ENCODE assay signal across 8 cellular contexts in the genomic region with DNA sequence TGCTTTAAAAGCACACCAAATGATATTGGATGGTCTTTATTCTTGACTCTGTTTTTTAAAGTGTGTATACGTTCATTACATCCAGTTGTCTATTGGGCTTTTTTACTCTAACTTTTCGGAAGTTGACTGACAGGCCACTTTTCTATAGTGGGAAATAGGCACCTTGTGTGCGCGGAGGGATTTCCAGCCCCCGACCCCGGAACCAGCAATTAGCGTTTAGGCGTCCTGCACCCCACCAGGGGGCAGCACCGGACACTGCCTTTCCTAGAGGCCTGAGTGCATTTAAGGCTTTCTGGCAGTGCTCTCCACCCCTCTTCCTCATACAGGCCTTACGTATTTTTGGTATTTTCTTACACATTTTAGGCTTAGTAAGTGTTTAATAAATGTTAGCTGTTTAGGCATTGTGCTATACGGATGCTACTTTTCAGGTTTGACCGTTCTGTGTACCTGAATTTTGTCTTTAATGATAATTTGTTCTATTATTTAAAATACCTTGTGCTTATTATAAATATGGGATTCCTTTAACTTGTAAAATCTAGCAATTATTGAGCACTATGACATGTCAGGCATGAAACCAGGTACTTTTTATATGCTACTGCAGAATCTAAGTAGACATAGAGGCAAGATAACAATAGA.
DNase-seq lines count a peak whose midpoint lies in the region; ATAC-seq and TF ChIP-seq lines count a peak whose summit lies in the region.

No MANE protein-coding gene starts in this region.

- POLR2A ChIA-PET in GM10248 (lab: Yijun Ruan, JAX) (no interaction called here), activated B cell treated with CpG ODN at 0.5 μM for 24 hours (lab: Charles Lee) (no interaction called here)

- H3K9me3 Mint-ChIP-seq in activated B cell treated with CpG ODN at 0.5 μM for 24 hours: no peaks in the 10 kb centered on the region
- H3K9me3 Mint-ChIP-seq in central memory CD8-positive, alpha-beta T cell: no peaks in the 10 kb centered on the region

- H3K4me3 Mint-ChIP-seq in activated B cell treated with CpG ODN at 0.5 μM for 24 hours: no peak overlapping the region
- H3K4me3 Mint-ChIP-seq in central memory CD8-positive, alpha-beta T cell: no peak overlapping the region

- intact Hi-C loops in activated B cell treated with CpG ODN at 0.5 μM for 24 hours (cut with micrococcal nuclease): loop anchor here (1.0 to 2.0 kb wide), 2 partner anchors 560 to 1415 kb away; no protein-coding TSS in a partner anchor

- CTCF ChIA-PET in GM10248 (lab: Yijun Ruan, JAX) (interaction anchor here (0.7 to 1.2 kb wide), 3 partner anchors 9 to 1702 kb away, joined by 3 read pairs; no protein-coding TSS in a partner anchor), activated B cell treated with CpG ODN at 0.5 μM for 24 hours (lab: Charles Lee) (interaction anchor here (3.8 kb wide), 1 partner anchor 1415 kb away, joined by 23 read pairs; the partner anchor contains the start of gene TENT5A)

- peak; percentile 46 for DNase-seq in GM10248 (ENCODE audit: extremely low spot score)
- peak; percentile 58 for DNase-seq in activated B cell treated with CpG ODN at 0.5 μM for 24 hours
- peak; percentile 22 for DNase-seq in central memory CD8-positive, alpha-beta T cell (ENCODE audit: low spot score in 2 of 2)
- peak; percentile 60 for DNase-seq in medulla oblongata (ENCODE audit: extremely low spot score)
- DNase-seq in stimulated activated CD8-positive, alpha-beta memory T cell treated with anti-CD3 and anti-CD28 coated beads, Interleukin-4, amount 100 ng/mL, for 1 hour (ENCODE audit: low read depth in 2 of 2, low spot score in 1 of 2): peak; percentile 13 to 41

- peak; percentile 95 for ATAC-seq in GM21786 (IDR thresholded peaks at IDR 0.05; ENCODE audit: unreplicated experiment)
- ATAC-seq in activated B cell treated with CpG ODN at 0.5 μM for 24 hours (ENCODE audit: low read depth): peak; percentile 76
- ATAC-seq in central memory CD8-positive, alpha-beta T cell (replicated peaks; ENCODE audit: extremely low read depth, poor library complexity, severe bottlenecking): no peak
- no peak for ATAC-seq in HG02973 (IDR thresholded peaks at IDR 0.05; ENCODE audit: unreplicated experiment)

- H3K27ac Mint-ChIP-seq in activated B cell treated with CpG ODN at 0.5 μM for 24 hours: no peak overlapping the region
- no peak overlapping the region for H3K27ac Mint-ChIP-seq in central memory CD8-positive, alpha-beta T cell (ENCODE audit: low read depth)

- TF ChIP-seq CTCF in GM10248 (IDR thresholded peaks at IDR 0.05; ENCODE audit: control extremely low read depth, extremely low read depth, low read depth, missing control alignments) (peak; percentile 61), LNCAP (IDR thresholded peaks at IDR 0.05) (peak; percentile 91), activated B cell treated with CpG ODN at 0.5 μM for 24 hours (IDR thresholded peaks at IDR 0.05) (peak; percentile 79)

- peaks cover 4% of the 10 kb centered on the region for H3K4me1 Mint-ChIP-seq in activated B cell treated with CpG ODN at 0.5 μM for 24 hours
- H3K4me1 Mint-ChIP-seq in central memory CD8-positive, alpha-beta T cell: no peaks in the 10 kb centered on the region

- H3K27me3 Mint-ChIP-seq in activated B cell treated with CpG ODN at 0.5 μM for 24 hours: no peaks in the 10 kb centered on the region
- no peaks in the 10 kb centered on the region for H3K27me3 Mint-ChIP-seq in central memory CD8-positive, alpha-beta T cell

- H3K36me3 Mint-ChIP-seq in activated B cell treated with CpG ODN at 0.5 μM for 24 hours (ENCODE audit: low read depth): no peaks in the 10 kb centered on the region
- H3K36me3 Mint-ChIP-seq in central memory CD8-positive, alpha-beta T cell (ENCODE audit: insufficient read depth): no peaks in the 10 kb centered on the region

Comparison
In these comparisons a context has a peak if more than half of its experiments do, and no peak if none do; other contexts are left out.
1. ATAC-seq: peak in GM21786 (single experiment) and activated B cell treated with CpG ODN at 0.5 μM for 24 hours (single experiment); none in central memory CD8-positive, alpha-beta T cell (single experiment) and HG02973 (single experiment).
2. Peak in every context shown above with its lines, with median percentiles within 50 percentile points of each other: DNase-seq and CTCF ChIP-seq.